Comparison of ENCODE assay signal across 22 cellular contexts in the genomic region with DNA sequence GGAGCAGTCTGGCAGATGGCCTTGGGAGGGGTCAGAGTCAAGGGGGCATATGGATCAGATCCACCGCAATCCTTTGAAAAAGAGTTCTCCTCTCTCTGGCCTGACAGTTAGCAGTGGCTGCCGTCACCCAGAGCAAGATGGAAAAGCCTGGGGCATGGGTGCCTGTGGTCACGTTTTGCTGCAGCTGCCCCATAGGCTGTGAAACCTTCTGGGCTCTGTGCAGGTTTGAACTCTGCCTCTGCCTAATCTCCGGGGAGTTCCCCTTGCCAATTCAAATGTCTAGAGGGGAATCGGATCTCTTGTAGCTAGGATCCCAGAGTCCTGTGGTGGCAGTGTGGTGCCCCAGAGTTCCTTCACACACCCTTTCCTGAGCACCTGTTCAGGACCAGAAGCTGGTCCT.
"Had no signal": no experiment of that assay in that cellular context is flagged by ENCODE, and none has a peak within 500 bp of the region (broad histone marks: within the 10 kb centered on the region; RNA-seq: fewer than 3 reads in every experiment).

No MANE protein-coding gene starts in this region.

- H2AFZ ChIP-seq: neural progenitor cell had no signal

- H3K4me1 ChIP-seq: heart left ventricle, left ventricle myocardium inferior, neural progenitor cell, pancreas, prostate gland, tibial nerve, upper lobe of left lung, vagina had no signal

- ATAC-seq: heart left ventricle, natural killer cell, pancreas, right cardiac atrium, sciatic nerve had no signal

- H3K9ac ChIP-seq: neural progenitor cell had no signal

- H3K4me2 ChIP-seq: neural progenitor cell had no signal

- H3K36me3 ChIP-seq: neural progenitor cell, pancreas, prostate gland, upper lobe of left lung, vagina had no signal

- H3K9me3 ChIP-seq: pancreas, prostate gland, vagina had no signal

- DNase-seq: heart left ventricle; immature natural killer cell; kidney; left ventricle myocardium inferior; naive B cell; natural killer cell; nephron progenitor cell; pancreas; retina; right cardiac atrium; stimulated activated CD4-positive, alpha-beta T cell treated with anti-CD3 and anti-CD28 coated beads, Interleukin-12 subunit alpha, Interleukin-12 subunit beta, amount 100 ng/mL, for 4 hours; stimulated activated CD4-positive, alpha-beta T cell treated with anti-CD3 and anti-CD28 coated beads, Interleukin-15, amount 100 ng/mL, for 24 hours; stimulated activated CD4-positive, alpha-beta T cell treated with anti-CD3 and anti-CD28 coated beads, Interleukin-2, amount 100 ng/mL, for 24 hours; stimulated activated CD4-positive, alpha-beta T cell treated with anti-CD3 and anti-CD28 coated beads, Interleukin-4, amount 100 ng/mL, for 1 hour; stimulated activated naive CD4-positive, alpha-beta T cell; upper lobe of left lung had no signal

- H3K27me3 ChIP-seq: heart left ventricle, neural progenitor cell, pancreas, tibial nerve, upper lobe of left lung, vagina had no signal

- H3K27ac ChIP-seq: heart left ventricle, left ventricle myocardium inferior, neural progenitor cell, pancreas, prostate gland, skin epidermis, tibial nerve, upper lobe of left lung, vagina had no signal

- H3K4me3 ChIP-seq: heart left ventricle, left ventricle myocardium inferior, neural progenitor cell, pancreas, prostate gland, skin epidermis, tibial nerve, upper lobe of left lung, vagina had no signal
